In the genomic region with DNA sequence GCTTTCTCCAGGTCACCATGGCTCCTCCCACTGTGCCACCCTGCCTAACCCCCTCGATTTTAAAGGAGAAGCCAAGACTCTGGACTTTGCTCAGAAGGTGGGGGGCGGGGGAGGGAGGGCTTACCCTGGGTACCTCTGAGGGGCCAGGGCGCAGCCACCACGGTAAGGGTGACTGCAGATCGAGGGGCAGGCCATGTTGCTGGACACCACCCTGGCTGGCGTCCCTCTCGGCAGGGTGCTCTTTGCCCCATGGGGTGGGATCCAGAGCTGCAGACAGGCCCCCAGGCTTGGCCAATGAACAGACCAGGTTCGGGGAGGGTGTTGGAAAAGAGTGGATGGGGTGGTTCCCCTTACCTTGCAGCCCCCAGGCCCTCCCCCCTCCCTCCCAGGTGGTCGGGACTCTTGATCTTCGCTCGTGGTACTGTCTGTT, we compare ENCODE assay signal across 11 cellular contexts. TPM values are rescaled to one million over a fixed set of nuclear protein-coding genes. Genes with fewer than 3 reads are reported as not detected.
DNase-seq lines count a peak whose midpoint lies in the region; ATAC-seq and TF ChIP-seq lines count a peak whose summit lies in the region.
"Had no signal": no experiment of that assay in that cellular context is flagged by ENCODE, and none has a peak within 500 bp of the region (broad histone marks: within the 10 kb centered on the region; RNA-seq: fewer than 3 reads in every experiment).

No MANE protein-coding gene starts in this region.

- H3K36me3 ChIP-seq in esophagus (ENCODE audit: control insufficient read depth in 2 of 2, insufficient read depth in 2 of 2, low read length in 1 of 2), result peaks cover 0 to 2% of the 10 kb centered on the region in 2 donors
- H3K36me3 ChIP-seq in naive thymus-derived CD4-positive, alpha-beta T cell (ENCODE audit: control insufficient read depth in 2 of 3, insufficient read depth in 3 of 3, low read length in 3 of 3), result no peaks in the 10 kb centered on the region

- POLR2A ChIA-PET in naive thymus-derived CD4-positive, alpha-beta T cell (lab: Charles Lee), result no interaction called here

- H3K9me3 Mint-ChIP-seq in naive thymus-derived CD4-positive, alpha-beta T cell, result peaks cover 0 to 4% (median 0%) of the 10 kb centered on the region in 11 donors

- H3K27ac ChIP-seq in 22Rv1, result peak overlapping the region; percentile 98
- H3K27ac ChIP-seq in esophagus (ENCODE audit: low read depth in 2 of 2, low read length in 1 of 2), result peak overlapping the region; percentile 97 to 99
- H3K27ac ChIP-seq in naive thymus-derived CD4-positive, alpha-beta T cell (ENCODE audit: low read depth, low read length), result no peak overlapping the region

- intact Hi-C loops in naive thymus-derived CD4-positive, alpha-beta T cell (cut with micrococcal nuclease), result loop anchor here in 1 of 2 donors (5.0 to 10.0 kb wide), 2 partner anchors 190 to 333 kb away; a partner anchor contains a TSS

- H3K27ac Mint-ChIP-seq in naive thymus-derived CD4-positive, alpha-beta T cell, result no peak overlapping the region

- TF ChIP-seq CTCF in 22Rv1 (IDR thresholded peaks at IDR 0.05) (no peak), LNCaP clone FGC (IDR thresholded peaks at IDR 0.05; ENCODE audit: control insufficient read depth, extremely low read depth, insufficient read depth) (no peak)

- ATAC-seq in naive thymus-derived CD4-positive, alpha-beta T cell, result no peak
- ATAC-seq in GM21717 (IDR thresholded peaks at IDR 0.05; ENCODE audit: unreplicated experiment) (no peak), HG02798 (IDR thresholded peaks at IDR 0.05; ENCODE audit: poor library complexity, unreplicated experiment) (no peak)

- H3K9me3 ChIP-seq in esophagus (ENCODE audit: control insufficient read depth in 2 of 2, insufficient read depth in 1 of 2, low read depth in 1 of 2, low read length in 1 of 2), result no peaks in the 10 kb centered on the region
- H3K9me3 ChIP-seq in naive thymus-derived CD4-positive, alpha-beta T cell (ENCODE audit: control insufficient read depth in 2 of 3, low read length in 3 of 3), result no peaks in the 10 kb centered on the region

- DNase-seq in LNCaP clone FGC (ENCODE audit: low read depth) (no peak), pons (ENCODE audit: low spot score) (no peak), AG08395 (ENCODE audit: low spot score) (no peak)
- DNase-seq in naive thymus-derived CD4-positive, alpha-beta T cell, result no peak
- DNase-seq: central memory CD4-positive, alpha-beta T cell; KBM-7 had no signal

- WGBS in esophagus, 2 donors, result 21 to 35% methylated on average over 9 to 11 of the region's 11 CpGs

- peak overlapping the region in 6 of 10 donors; percentile 41 to 89 (median 56) for H3K4me3 Mint-ChIP-seq in naive thymus-derived CD4-positive, alpha-beta T cell

- peaks cover 0 to 13% of the 10 kb centered on the region in 2 donors for H3K4me1 ChIP-seq in esophagus (ENCODE audit: control insufficient read depth in 2 of 2, insufficient read depth in 2 of 2, low read length in 1 of 2)
- H3K4me1 ChIP-seq in naive thymus-derived CD4-positive, alpha-beta T cell (ENCODE audit: control insufficient read depth in 2 of 2, insufficient read depth in 2 of 2, low read length in 2 of 2), result peaks cover 0 to 12% of the 10 kb centered on the region in 2 donors

- peaks cover 6 to 30% (median 13%) of the 10 kb centered on the region in 5 donors for H3K27me3 Mint-ChIP-seq in naive thymus-derived CD4-positive, alpha-beta T cell

- peak overlapping the region; percentile 78 for H3K4me3 ChIP-seq in LNCaP clone FGC (ENCODE audit: low read depth, low read length)
- peak overlapping the region; percentile 74 to 83 for H3K4me3 ChIP-seq in esophagus (ENCODE audit: low read depth in 1 of 2, low read length in 2 of 2)
- no peak overlapping the region for H3K4me3 ChIP-seq in naive thymus-derived CD4-positive, alpha-beta T cell (ENCODE audit: low read length)

- CTCF ChIA-PET in naive thymus-derived CD4-positive, alpha-beta T cell (lab: Charles Lee), result no interaction called here

- H3K4me1 Mint-ChIP-seq in naive thymus-derived CD4-positive, alpha-beta T cell, result peaks cover 6 to 31% (median 15%) of the 10 kb centered on the region in 7 donors

- no peaks in the 10 kb centered on the region for H3K27me3 ChIP-seq in esophagus (ENCODE audit: control insufficient read depth in 1 of 2, insufficient read depth in 2 of 2, low read length in 2 of 2)
- H3K27me3 ChIP-seq in naive thymus-derived CD4-positive, alpha-beta T cell (ENCODE audit: control insufficient read depth in 2 of 2, insufficient read depth in 2 of 2, low read length in 2 of 2), result no peaks in the 10 kb centered on the region

- peaks cover 0 to 4% (median 0%) of the 10 kb centered on the region in 5 donors for H3K36me3 Mint-ChIP-seq in naive thymus-derived CD4-positive, alpha-beta T cell

RNA-seq across cellular contexts. Expression of a gene that starts 0.4 kb away (rescaled TPM):
- 10 to 100 TPM; 43.7 to 55.0 TPM for polyA plus RNA-seq in esophagus
- total RNA-seq in naive thymus-derived CD4-positive, alpha-beta T cell, result under 1 TPM in 1 of 5 experiments, not detected in 4; 0.99 TPM
- polyA plus RNA-seq in naive thymus-derived CD4-positive, alpha-beta T cell, result not detected
- total RNA-seq: skeletal muscle tissue had no signal

RNA-seq across cellular contexts. Expression of a gene that starts 7.0 kb away (rescaled TPM):
- 10 to 100 TPM; 57.5 to 98.6 TPM for polyA plus RNA-seq in esophagus
- total RNA-seq in naive thymus-derived CD4-positive, alpha-beta T cell, result 10 to 100 TPM; 28.7 to 40.1 (median 32.3) TPM
- 10 to 100 TPM; 73.5 to 74.3 TPM for polyA plus RNA-seq in naive thymus-derived CD4-positive, alpha-beta T cell

RNA-seq across cellular contexts. Expression of a gene that starts 37.5 kb away (rescaled TPM):
- polyA plus RNA-seq in esophagus, result 10 to 100 TPM; 68.4 to 98.1 TPM
- 10 to 100 TPM in 1 of 5 experiments, 1 to 10 TPM in 4; 3.6 to 10.5 (median 6.6) TPM for total RNA-seq in naive thymus-derived CD4-positive, alpha-beta T cell
- polyA plus RNA-seq in naive thymus-derived CD4-positive, alpha-beta T cell, result 1 to 10 TPM in 1 of 2 donors, under 1 TPM in 1; 0.39 to 2.4 TPM

RNA-seq across cellular contexts. Expression of a gene that starts 49.5 kb away (rescaled TPM):
- polyA plus RNA-seq in esophagus, result 10 to 100 TPM; 28.8 to 40.0 TPM
- total RNA-seq in naive thymus-derived CD4-positive, alpha-beta T cell, result 10 to 100 TPM; 26.3 to 39.9 (median 35.1) TPM
- polyA plus RNA-seq in naive thymus-derived CD4-positive, alpha-beta T cell, result 10 to 100 TPM; 13.3 to 20.7 TPM

Comparison
In these comparisons a context has a peak if more than half of its experiments do, and no peak if none do; other contexts are left out.
1. RNA of a gene that starts 0.4 kb away (polyA plus RNA-seq): 43.7 to 55.0 TPM in esophagus; not detected in naive thymus-derived CD4-positive, alpha-beta T cell; every median in the first group is over 10 times any median in the second.
2. RNA of a gene that starts 37.5 kb away (polyA plus RNA-seq): 68.4 to 98.1 TPM in esophagus; 0.39 to 2.4 TPM in naive thymus-derived CD4-positive, alpha-beta T cell; every median in the first group is over 10 times any median in the second.